In the genomic region with DNA sequence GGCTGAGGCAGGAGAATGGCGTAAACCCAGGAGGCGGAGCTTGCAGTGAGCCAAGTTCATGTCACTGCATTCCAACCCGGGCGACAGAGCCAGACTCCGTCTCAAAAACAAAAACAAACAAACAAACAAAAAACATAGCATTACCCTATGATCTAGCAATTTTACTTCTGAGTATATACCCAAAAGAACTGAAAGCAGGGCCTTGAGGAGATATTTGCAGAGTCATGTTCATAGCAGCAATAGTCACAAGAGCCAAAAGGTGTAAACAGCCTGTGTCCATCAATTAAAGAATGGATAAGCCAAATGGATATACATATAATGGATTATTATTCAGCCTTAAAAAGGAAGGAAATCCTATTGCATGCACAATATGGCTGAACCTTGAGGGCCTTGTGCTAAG, we compare ENCODE assay signal across 20 cellular contexts.
DNase-seq lines count a peak whose midpoint lies in the region; ATAC-seq, FAIRE-seq and TF ChIP-seq lines count a peak whose summit lies in the region.
"Had no signal": no experiment of that assay in that cellular context is flagged by ENCODE, and none has a peak within 500 bp of the region (broad histone marks: within the 10 kb centered on the region; RNA-seq: fewer than 3 reads in every experiment).

No MANE protein-coding gene starts in this region.

- H3K27ac Mint-ChIP-seq in GM23338: no peak overlapping the region
- H3K27ac Mint-ChIP-seq: B cell; CD4-positive, alpha-beta T cell; CD8-positive, alpha-beta T cell had no signal

- peaks cover 6% of the 10 kb centered on the region for H3K27me3 Mint-ChIP-seq in GM23338 (ENCODE audit: insufficient read depth, low read depth, poor library complexity)
- H3K27me3 Mint-ChIP-seq: B cell; CD4-positive, alpha-beta T cell had no signal

- peaks cover 6% of the 10 kb centered on the region; the same call in 2 of the 3 replicates for H3K36me3 Mint-ChIP-seq in GM23338 (ENCODE audit: low read depth)

- H3K9me3 ChIP-seq in A549 (no peaks in the 10 kb centered on the region), psoas muscle (no peaks in the 10 kb centered on the region)
- H3K9me3 ChIP-seq: Caco-2 had no signal

- H4K20me1 ChIP-seq in KMS-11 (ENCODE audit: insufficient read depth) (no peaks in the 10 kb centered on the region), GM23338 (replicated peaks; ENCODE audit: insufficient read depth) (no peaks in the 10 kb centered on the region)
- H4K20me1 ChIP-seq: BLaER1 treated with 17β-estradiol and CSF1 and Interleukin-3, amounts not matched to agents 10 nM and 100 nM had no signal

- CTCF ChIA-PET in A549 (lab: Yijun Ruan, JAX): interaction anchor here (0.9 to 3.2 kb wide), 5 partner anchors 8 to 115 kb away, joined by 3 to 26 read pairs (median 8); no protein-coding TSS in a partner anchor

- no peak for TF ChIP-seq EP300 in A549 (IDR thresholded peaks at IDR 0.05)

- H3K4me2 ChIP-seq in A549 (no peak overlapping the region), KMS-11 (peak overlapping the region; percentile 13; the same call in 1 of the 2 replicates), GM23338 (no peak overlapping the region)
- H3K4me2 ChIP-seq: BLaER1 treated with 17β-estradiol and CSF1 and Interleukin-3, amounts not matched to agents 10 nM and 100 nM had no signal

- H3K9me2 ChIP-seq in GM23338 (ENCODE audit: insufficient read depth): no peaks in the 10 kb centered on the region

- H3K27ac ChIP-seq in A549 (peak overlapping the region in 1 of 2 experiments; percentile 20; a peak in 1 of 6 replicates), KMS-11 (no peak overlapping the region), psoas muscle (peak overlapping the region; percentile 36), GM23338 (ENCODE audit: low read depth) (no peak overlapping the region)
- H3K27ac ChIP-seq: BLaER1 treated with 17β-estradiol and CSF1 and Interleukin-3, amounts not matched to agents 10 nM and 100 nM; C4-2B had no signal

- no peak for TF ChIP-seq POLR2A in A549 (IDR thresholded peaks at IDR 0.05; ENCODE audit: low read length)

- H3K79me2 ChIP-seq in KMS-11 (ENCODE audit: insufficient read depth, low read depth) (no peaks in the 10 kb centered on the region), GM23338 (replicated peaks; ENCODE audit: insufficient read depth) (no peaks in the 10 kb centered on the region)

- no peak overlapping the region for H3K4me3 ChIP-seq in A549
- H3K4me3 ChIP-seq in KMS-11 (IDR thresholded peaks at IDR 0.05; ENCODE audit: insufficient read depth, low read depth, low read length): no peak overlapping the region
- H3K4me3 ChIP-seq in psoas muscle: no peak overlapping the region
- no peak overlapping the region for H3K4me3 ChIP-seq in GM23338
- H3K4me3 ChIP-seq: BLaER1 treated with 17β-estradiol and CSF1 and Interleukin-3, amounts not matched to agents 10 nM and 100 nM had no signal

- ATAC-seq in A549: no peak
- no peak for ATAC-seq in psoas muscle
- ATAC-seq in GM23338: no peak
- ATAC-seq in GM21717 (IDR thresholded peaks at IDR 0.05; ENCODE audit: unreplicated experiment): no peak
- ATAC-seq: CD8-positive, alpha-beta T cell had no signal

- TF ChIP-seq RAD21 in A549 (conservative IDR thresholded peaks at IDR 0.05 in 1 of 2, IDR thresholded peaks at IDR 0.05 in 1 of 2): no peak

- H3K4me1 ChIP-seq in A549 (peaks cover 11% of the 10 kb centered on the region), KMS-11 (ENCODE audit: low read depth, poor library complexity, severe bottlenecking) (peaks cover 19% of the 10 kb centered on the region), psoas muscle (peaks cover 26% of the 10 kb centered on the region), GM23338 (ENCODE audit: insufficient read depth) (no peaks in the 10 kb centered on the region)

- H3K27me3 ChIP-seq in KMS-11 (ENCODE audit: insufficient read depth, low read depth) (no peaks in the 10 kb centered on the region), psoas muscle (ENCODE audit: insufficient read depth in 3 of 3, low read length in 2 of 3) (no peaks in the 10 kb centered on the region), GM23338 (ENCODE audit: insufficient read depth) (no peaks in the 10 kb centered on the region)
- H3K27me3 ChIP-seq: BLaER1 treated with 17β-estradiol and CSF1 and Interleukin-3, amounts not matched to agents 10 nM and 100 nM had no signal

- WGBS in A549 (ENCODE audit: missing lambda C conversion rate): 95% methylated on average over 5 of the region's 5 CpGs
- WGBS in psoas muscle, 3 donors: 79 to 92% (median 84%) methylated on average over 5 of the region's 5 CpGs

- H3K9ac ChIP-seq in KMS-11: no peak overlapping the region
- H3K9ac ChIP-seq: BLaER1 treated with 17β-estradiol and CSF1 and Interleukin-3, amounts not matched to agents 10 nM and 100 nM had no signal

- H2AFZ ChIP-seq in KMS-11 (ENCODE audit: low read depth) (no peak overlapping the region), GM23338 (no peak overlapping the region)

- no peaks in the 10 kb centered on the region for H3F3A ChIP-seq in GM23338 (replicated peaks; ENCODE audit: low read depth)

- intact Hi-C loops in psoas muscle (cut with DNase I): no loop called here

- DNase-seq in A549 (ENCODE audit: low read depth in 1 of 2, low spot score in 1 of 2) (no peak), psoas muscle (no peak), GM23338 (ENCODE audit: low spot score) (no peak), ecto neural progenitor cell (ENCODE audit: low spot score) (no peak)
- DNase-seq: 8988T; AML-193; Caco-2; Calu3; CD4-positive, alpha-beta T cell; CD8-positive, alpha-beta T cell; DMS79 treated with DMSO at 0.1 percent for 48 hours; GF-D8 had no signal

- H3K9me3 Mint-ChIP-seq in GM23338: peaks cover 15% of the 10 kb centered on the region
- H3K9me3 Mint-ChIP-seq: CD4-positive, alpha-beta T cell; CD8-positive, alpha-beta T cell had no signal

- H3K4me3 Mint-ChIP-seq in GM23338: no peak overlapping the region
- H3K4me3 Mint-ChIP-seq: B cell; CD4-positive, alpha-beta T cell; CD8-positive, alpha-beta T cell had no signal

- peaks cover 17% of the 10 kb centered on the region for H3K4me1 Mint-ChIP-seq in GM23338
- H3K4me1 Mint-ChIP-seq: B cell had no signal

- H3K36me3 ChIP-seq in KMS-11 (ENCODE audit: insufficient read depth): no peaks in the 10 kb centered on the region
- H3K36me3 ChIP-seq in psoas muscle (ENCODE audit: insufficient read depth in 1 of 2, low read depth in 1 of 2): peaks cover 0 to 14% of the 10 kb centered on the region in 2 donors
- H3K36me3 ChIP-seq in GM23338 (ENCODE audit: insufficient read depth): no peaks in the 10 kb centered on the region

- no peak for FAIRE-seq in A549 (lab: Jason Lieb, UNC)
- FAIRE-seq: A204.1, D721Med, GM12891 had no signal

- POLR2A ChIA-PET in A549 (lab: Yijun Ruan, JAX): no interaction called here

- TF ChIP-seq CTCF in A549 (IDR thresholded peaks at IDR 0.05) (no peak), KMS-11 (conservative IDR thresholded peaks at IDR 0.05; ENCODE audit: low read depth, low read length) (no peak), psoas muscle (IDR thresholded peaks at IDR 0.05) (no peak), GM23338 (conservative IDR thresholded peaks at IDR 0.05; ENCODE audit: low read depth in 2 of 2) (no peak)

TF ChIP-seq in A549, 52 proteins besides CTCF, POLR2A, EP300 and RAD21:
- TF ChIP-seq SMC3 (IDR thresholded peaks at IDR 0.05) (no peak), MAFK (IDR thresholded peaks at IDR 0.05; ENCODE audit: partially characterized antibody) (peak; percentile 11), NR3C1 (IDR thresholded peaks at IDR 0.05) (no peak), GATA3 (IDR thresholded peaks at IDR 0.05; ENCODE audit: borderline replicate concordance) (no peak), SREBF2 (IDR thresholded peaks at IDR 0.05) (no peak), ESRRA (IDR thresholded peaks at IDR 0.05; ENCODE audit: borderline replicate concordance, low read length) (no peak), CHD4 (IDR thresholded peaks at IDR 0.05; ENCODE audit: borderline replicate concordance) (no peak)
- TF ChIP-seq, protein P1, sequence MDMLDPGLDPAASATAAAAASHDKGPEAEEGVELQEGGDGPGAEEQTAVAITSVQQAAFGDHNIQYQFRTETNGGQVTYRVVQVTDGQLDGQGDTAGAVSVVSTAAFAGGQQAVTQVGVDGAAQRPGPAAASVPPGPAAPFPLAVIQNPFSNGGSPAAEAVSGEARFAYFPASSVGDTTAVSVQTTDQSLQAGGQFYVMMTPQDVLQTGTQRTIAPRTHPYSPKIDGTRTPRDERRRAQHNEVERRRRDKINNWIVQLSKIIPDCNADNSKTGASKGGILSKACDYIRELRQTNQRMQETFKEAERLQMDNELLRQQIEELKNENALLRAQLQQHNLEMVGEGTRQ (IDR thresholded peaks at IDR 0.05): no peak

TF ChIP-seq in GM23338, 12 proteins besides CTCF, POLR2A, EP300 and RAD21 (continues in another document):
- TF ChIP-seq CREB1 (CRISPR knock-in tag; IDR thresholded peaks at IDR 0.05; ENCODE audit: low read depth) (no peak), NANOG (IDR thresholded peaks at IDR 0.05; ENCODE audit: borderline replicate concordance) (no peak), EZH2phosphoT487 (IDR thresholded peaks at IDR 0.05; ENCODE audit: unreplicated experiment) (no peak), ZNF331 (CRISPR knock-in tag; IDR thresholded peaks at IDR 0.05; ENCODE audit: low read depth) (no peak)
